24 cellular contexts compared by ENCODE assay signal in the genomic region with DNA sequence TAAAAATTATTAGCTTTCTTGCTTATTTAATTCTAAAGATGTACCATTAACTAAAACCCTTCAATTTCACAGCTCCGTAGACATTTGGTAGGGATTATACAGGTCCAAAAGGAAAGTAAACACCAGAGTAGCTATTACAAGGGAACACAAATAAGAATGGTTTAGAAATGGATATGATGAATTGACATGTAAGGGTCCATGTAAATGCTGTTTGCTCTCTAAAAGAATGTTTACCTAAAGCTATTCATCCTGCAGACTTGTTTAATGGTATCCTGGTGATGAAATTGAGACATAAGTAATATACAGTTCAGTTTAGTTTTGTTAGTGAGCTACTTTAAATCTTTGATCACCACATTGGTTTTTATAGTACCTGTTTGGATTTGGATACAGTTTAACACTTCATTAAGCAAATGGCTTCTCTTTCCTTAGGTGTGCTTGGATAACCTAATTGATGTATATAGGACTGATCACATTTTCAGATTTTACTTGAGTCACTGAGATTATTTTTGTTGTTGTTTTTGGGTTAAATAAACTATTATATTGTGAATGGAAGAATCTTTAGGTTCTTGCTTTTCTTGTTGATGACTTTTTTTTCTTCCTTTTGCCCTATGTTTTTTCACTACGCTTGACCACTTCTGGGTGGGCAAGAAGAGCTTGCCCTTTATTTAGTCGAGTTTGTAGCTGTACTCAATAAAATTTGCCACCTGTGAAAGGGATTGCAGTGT.
A peak's percentile ranks its signal among the peaks of the same experiment; 100 is the strongest.
DNase-seq lines count a peak whose midpoint lies in the region; ATAC-seq and TF ChIP-seq lines count a peak whose summit lies in the region.
"Had no signal": no experiment of that assay in that cellular context is flagged by ENCODE, and none has a peak within 500 bp of the region (broad histone marks: within the 10 kb centered on the region; RNA-seq: fewer than 3 reads in every experiment).

No MANE protein-coding gene starts in this region.

- H3K4me3 Mint-ChIP-seq in neural progenitor cell = no peak overlapping the region
- no peak overlapping the region for H3K4me3 Mint-ChIP-seq in immature natural killer cell
- H3K4me3 Mint-ChIP-seq: activated CD4-positive, alpha-beta T cell treated with anti-CD3 and anti-CD28 coated beads, Interleukin-2, amount 10 ng/mL, durations not matched to agents 24 days and 14 days; activated naive CD8-positive, alpha-beta T cell treated with anti-CD3 and anti-CD28 coated beads, Interleukin-2, amount 10 ng/mL, durations not matched to agents 7 days and 5 days; CD4-positive, alpha-beta memory T cell; effector memory CD8-positive, alpha-beta T cell; HFFc6; stimulated activated naive B cell treated with anti-CD40 and anti-IgM and Interleukin-4, amounts not matched to agents 10 μg/mL and 1 μg/mL and 100 μg/mL, for 72 hours; T-helper 17 cell had no signal

- no peak overlapping the region for H3K27ac Mint-ChIP-seq in neural progenitor cell
- H3K27ac Mint-ChIP-seq in immature natural killer cell = no peak overlapping the region
- H3K27ac Mint-ChIP-seq: activated CD4-positive, alpha-beta T cell treated with anti-CD3 and anti-CD28 coated beads, Interleukin-2, amount 10 ng/mL, durations not matched to agents 24 days and 14 days; activated naive CD8-positive, alpha-beta T cell treated with anti-CD3 and anti-CD28 coated beads, Interleukin-2, amount 10 ng/mL, durations not matched to agents 7 days and 5 days; HFFc6; stimulated activated naive B cell treated with anti-CD40 and anti-IgM and Interleukin-4, amounts not matched to agents 10 μg/mL and 1 μg/mL and 100 μg/mL, for 72 hours; T-helper 17 cell had no signal

- intact Hi-C loops in sciatic nerve (cut with DNase I) = no loop called here

- no peaks in the 10 kb centered on the region for H3K27me3 ChIP-seq in neural progenitor cell
- H3K27me3 ChIP-seq: esophagus muscularis mucosa, thyroid gland had no signal

- H3K9me3 ChIP-seq in HEK293 (ENCODE audit: control insufficient read depth, insufficient read depth, low read depth, low read length) (no peaks in the 10 kb centered on the region), neural progenitor cell (ENCODE audit: low read depth) (no peaks in the 10 kb centered on the region)
- H3K9me3 ChIP-seq: esophagus muscularis mucosa, psoas muscle, thyroid gland had no signal

- POLR2A ChIA-PET in HEK293 (lab: Yijun Ruan, JAX) = no interaction called here

- H3K36me3 Mint-ChIP-seq in neural progenitor cell = peaks cover 14% of the 10 kb centered on the region
- H3K36me3 Mint-ChIP-seq in immature natural killer cell = no peaks in the 10 kb centered on the region
- H3K36me3 Mint-ChIP-seq: CD4-positive, alpha-beta memory T cell had no signal

- peaks cover 2% of the 10 kb centered on the region for H3K27me3 Mint-ChIP-seq in neural progenitor cell (ENCODE audit: insufficient read depth, low read depth)
- peaks cover 0 to 3% (median 0%) of the 10 kb centered on the region in 3 donors for H3K27me3 Mint-ChIP-seq in immature natural killer cell (ENCODE audit: low read depth in 3 of 3)
- H3K27me3 Mint-ChIP-seq: activated CD4-positive, alpha-beta T cell treated with anti-CD3 and anti-CD28 coated beads, Interleukin-2, amount 10 ng/mL, durations not matched to agents 24 days and 14 days; activated naive CD8-positive, alpha-beta T cell treated with anti-CD3 and anti-CD28 coated beads, Interleukin-2, amount 10 ng/mL, durations not matched to agents 7 days and 5 days; CD4-positive, alpha-beta memory T cell; effector memory CD8-positive, alpha-beta T cell; stimulated activated naive B cell treated with anti-CD40 and anti-IgM and Interleukin-4, amounts not matched to agents 10 μg/mL and 1 μg/mL and 100 μg/mL, for 72 hours; T-helper 17 cell had no signal

- TF ChIP-seq CTCF in HEK293 (tag by site-specific recombination; IDR thresholded peaks at IDR 0.05) (no peak), neural progenitor cell (IDR thresholded peaks at IDR 0.05) (no peak), coronary artery (IDR thresholded peaks at IDR 0.05) (no peak)

- H3K36me3 ChIP-seq in HEK293 (ENCODE audit: control insufficient read depth in 2 of 2, insufficient read depth in 1 of 2, low read length in 2 of 2) (no peaks in the 10 kb centered on the region), neural progenitor cell (no peaks in the 10 kb centered on the region)
- H3K36me3 ChIP-seq: esophagus muscularis mucosa, thyroid gland had no signal

- H3K4me2 ChIP-seq in neural progenitor cell = no peak overlapping the region

- H2AFZ ChIP-seq in neural progenitor cell (replicated peaks) = no peak overlapping the region

- H3K27ac ChIP-seq in HEK293 (ENCODE audit: extremely low read depth, low read depth, low read length) (no peak overlapping the region), angular gyrus (ENCODE audit: low read depth, low read length) (peak overlapping the region; percentile 55), neural progenitor cell (peak overlapping the region; percentile 11), coronary artery (no peak overlapping the region)
- H3K27ac ChIP-seq: esophagus muscularis mucosa, psoas muscle, thyroid gland had no signal

- H3K9me3 Mint-ChIP-seq in neural progenitor cell (peaks cover 5% of the 10 kb centered on the region), immature natural killer cell (no peaks in the 10 kb centered on the region)
- H3K9me3 Mint-ChIP-seq: activated CD4-positive, alpha-beta T cell treated with anti-CD3 and anti-CD28 coated beads, Interleukin-2, amount 10 ng/mL, durations not matched to agents 24 days and 14 days; activated naive CD8-positive, alpha-beta T cell treated with anti-CD3 and anti-CD28 coated beads, Interleukin-2, amount 10 ng/mL, durations not matched to agents 7 days and 5 days; CD4-positive, alpha-beta memory T cell; effector memory CD8-positive, alpha-beta T cell; HFFc6 had no signal

- H3K79me2 ChIP-seq in neural progenitor cell (ENCODE audit: low read depth) = peaks cover 100% of the 10 kb centered on the region

- no peak overlapping the region for H3K9ac ChIP-seq in neural progenitor cell

- no peak for ATAC-seq in sciatic nerve
- ATAC-seq: effector memory CD8-positive, alpha-beta T cell; GM12878; psoas muscle; stimulated activated naive B cell treated with anti-CD40 and anti-IgM and Interleukin-4, amounts not matched to agents 10 μg/mL and 1 μg/mL and 100 μg/mL, for 72 hours; T-helper 17 cell had no signal

- H3K4me1 ChIP-seq in HEK293 (ENCODE audit: control insufficient read depth, insufficient read depth, low read length) (peaks cover 23% of the 10 kb centered on the region), neural progenitor cell (peaks cover 36% of the 10 kb centered on the region)

- no peaks in the 10 kb centered on the region for H3F3A ChIP-seq in neural progenitor cell (ENCODE audit: low read depth)

- H3K4me3 ChIP-seq in HEK293 (ENCODE audit: low read depth, low read length) = no peak overlapping the region
- H3K4me3 ChIP-seq in neural progenitor cell = no peak overlapping the region
- no peak overlapping the region for H3K4me3 ChIP-seq in coronary artery
- H3K4me3 ChIP-seq: esophagus muscularis mucosa, GM12878, psoas muscle, SK-N-MC, thyroid gland had no signal

- DNase-seq in NCI-H2081 treated with DMSO at 0.1 percent for 48 hours (lab: John Stamatoyannopoulos, UW) (peak; percentile 85), neural progenitor cell (ENCODE audit: low spot score) (no peak), sciatic nerve (ENCODE audit: low spot score) (no peak), immature natural killer cell (no peak), coronary artery (ENCODE audit: low spot score) (no peak)
- DNase-seq: activated CD4-positive, alpha-beta T cell treated with anti-CD3 and anti-CD28 coated beads, Interleukin-2, amount 10 ng/mL, durations not matched to agents 24 days and 14 days; activated naive CD8-positive, alpha-beta T cell treated with anti-CD3 and anti-CD28 coated beads, Interleukin-2, amount 10 ng/mL, durations not matched to agents 7 days and 5 days; CD4-positive, alpha-beta memory T cell; DMS79 treated with DMSO at 0.1 percent for 48 hours; effector memory CD8-positive, alpha-beta T cell; HFFc6; mammary epithelial cell; NCI-H1048; NCI-H2227 treated with DMSO at 0.1 percent for 48 hours; psoas muscle; small intestine; stimulated activated naive B cell treated with anti-CD40 and anti-IgM and Interleukin-4, amounts not matched to agents 10 μg/mL and 1 μg/mL and 100 μg/mL, for 72 hours; T-helper 17 cell; thyroid gland had no signal

- H3K4me1 Mint-ChIP-seq in neural progenitor cell = peaks cover 11% of the 10 kb centered on the region
- peaks cover 47 to 81% of the 10 kb centered on the region in 2 donors for H3K4me1 Mint-ChIP-seq in immature natural killer cell

- H4K20me1 ChIP-seq in neural progenitor cell (ENCODE audit: low read depth) = peaks cover 93% of the 10 kb centered on the region

- CTCF ChIA-PET in HEK293 (lab: Yijun Ruan, JAX) = no interaction called here

TF ChIP-seq in HEK293, 187 proteins besides CTCF, POLR2A, EP300 and RAD21 (continues in another document):
- TF ChIP-seq ZNF544 (tag by site-specific recombination; IDR thresholded peaks at IDR 0.05) = no peak
- TF ChIP-seq ZNF785 (tag by site-specific recombination; IDR thresholded peaks at IDR 0.05) = no peak
- no peak for TF ChIP-seq EGR2 (tag by site-specific recombination; IDR thresholded peaks at IDR 0.05; ENCODE audit: low read depth)
- TF ChIP-seq ZNF623 (tag by site-specific recombination; IDR thresholded peaks at IDR 0.05) = no peak
- TF ChIP-seq HOXA7 (CRISPR knock-in tag; IDR thresholded peaks at IDR 0.05; ENCODE audit: borderline replicate concordance) = no peak
- no peak for TF ChIP-seq ZSCAN23 (tag by site-specific recombination; IDR thresholded peaks at IDR 0.05)
- TF ChIP-seq, protein P1, sequence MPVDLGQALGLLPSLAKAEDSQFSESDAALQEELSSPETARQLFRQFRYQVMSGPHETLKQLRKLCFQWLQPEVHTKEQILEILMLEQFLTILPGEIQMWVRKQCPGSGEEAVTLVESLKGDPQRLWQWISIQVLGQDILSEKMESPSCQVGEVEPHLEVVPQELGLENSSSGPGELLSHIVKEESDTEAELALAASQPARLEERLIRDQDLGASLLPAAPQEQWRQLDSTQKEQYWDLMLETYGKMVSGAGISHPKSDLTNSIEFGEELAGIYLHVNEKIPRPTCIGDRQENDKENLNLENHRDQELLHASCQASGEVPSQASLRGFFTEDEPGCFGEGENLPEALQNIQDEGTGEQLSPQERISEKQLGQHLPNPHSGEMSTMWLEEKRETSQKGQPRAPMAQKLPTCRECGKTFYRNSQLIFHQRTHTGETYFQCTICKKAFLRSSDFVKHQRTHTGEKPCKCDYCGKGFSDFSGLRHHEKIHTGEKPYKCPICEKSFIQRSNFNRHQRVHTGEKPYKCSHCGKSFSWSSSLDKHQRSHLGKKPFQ (tag by site-specific recombination; IDR thresholded peaks at IDR 0.05) = no peak
- TF ChIP-seq SP7 (tag by site-specific recombination; IDR thresholded peaks at IDR 0.05) = peak; percentile 32; the same call in 1 of the 2 replicates
- TF ChIP-seq ZNF501 (tag by site-specific recombination; IDR thresholded peaks at IDR 0.05) = no peak

Comparison
In these comparisons a context has a peak if more than half of its experiments do, and no peak if none do; other contexts are left out.
1. H3K27ac ChIP-seq: peak in angular gyrus (single experiment) and neural progenitor cell (single experiment); none in HEK293 (single experiment) and coronary artery (0 of 2).